In the genomic region with DNA sequence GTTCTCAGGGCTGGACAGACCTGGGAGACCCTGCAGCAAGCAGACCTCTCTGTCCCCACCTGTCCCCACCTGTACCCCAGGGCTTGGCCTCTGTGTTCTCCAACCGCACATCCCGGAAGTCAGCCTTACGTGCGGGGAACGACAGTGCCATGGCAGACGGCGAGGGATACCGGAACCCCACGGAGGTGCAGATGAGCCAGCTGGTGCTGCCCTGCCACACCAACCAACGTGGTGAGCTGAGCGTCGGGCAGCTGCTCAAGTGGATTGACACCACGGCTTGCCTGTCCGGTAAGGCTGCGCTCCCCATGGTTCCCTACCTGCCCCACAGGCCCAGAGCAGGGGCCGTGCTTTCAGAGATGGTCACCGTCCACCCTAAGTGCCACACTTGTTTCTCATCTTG, we compare ENCODE assay signal across 1 cellular context.
TF ChIP-seq lines count a peak whose summit lies in the region.

No MANE protein-coding gene starts in this region.

TF ChIP-seq in H1, 55 proteins besides CTCF, POLR2A, EP300 and RAD21:
- TF ChIP-seq EGR1 (IDR thresholded peaks at IDR 0.05; ENCODE audit: borderline replicate concordance, low read depth, low read length) (no peak), CHD1 (IDR thresholded peaks at IDR 0.05; ENCODE audit: low read depth, low read length) (no peak), CBX5 (IDR thresholded peaks at IDR 0.05; ENCODE audit: low read depth, low read length) (no peak), SRF (IDR thresholded peaks at IDR 0.05; ENCODE audit: low read depth, low read length) (no peak), KDM5A (IDR thresholded peaks at IDR 0.05; ENCODE audit: low read length) (no peak), FOSL1 (IDR thresholded peaks at IDR 0.05; ENCODE audit: insufficient read depth, low read depth, low read length) (no peak), NRF1 (IDR thresholded peaks at IDR 0.05; ENCODE audit: low read depth, low read length) (no peak), GABPA (IDR thresholded peaks at IDR 0.05; ENCODE audit: borderline replicate concordance, insufficient read depth, low read length) (no peak), JUND (IDR thresholded peaks at IDR 0.05; ENCODE audit: low read length) (no peak), TAF1 (IDR thresholded peaks at IDR 0.05; ENCODE audit: low read depth, low read length) (no peak), HDAC6 (IDR thresholded peaks at IDR 0.05; ENCODE audit: low read depth, low read length) (no peak)
